Comparison of ENCODE assay signal across 8 cellular contexts in genomic region chr1:206243335-206243734, GRCh38. TPM values are rescaled to one million over a fixed set of nuclear protein-coding genes. Genes with fewer than 3 reads are reported as not detected.
A peak's percentile ranks its signal among the peaks of the same experiment; 100 is the strongest.
DNase-seq lines count a peak whose midpoint lies in the region; ATAC-seq and TF ChIP-seq lines count a peak whose summit lies in the region.
"Not testable (repeated sequence)": the region's sequence is repeated elsewhere in the genome, so short reads cannot be mapped to it uniquely, and the experiment has no call there.

No MANE protein-coding gene starts in this region.

- TF ChIP-seq CTCF in Peyer's patch (IDR thresholded peaks at IDR 0.05); mucosa of descending colon (IDR thresholded peaks at IDR 0.05): not testable (repeated sequence)

- not testable (repeated sequence) for H3K9me3 ChIP-seq in Peyer's patch, mucosa of descending colon

- H3K4me3 ChIP-seq in Peyer's patch, mucosa of descending colon: not testable (repeated sequence)

- not testable (repeated sequence) for TF ChIP-seq POLR2A in Peyer's patch (IDR thresholded peaks at IDR 0.05)

- not testable (repeated sequence) for H3K27ac Mint-ChIP-seq in activated naive CD8-positive, alpha-beta T cell treated with anti-CD3 and anti-CD28 coated beads, Interleukin-2, amount 50 U/mL, for 24 hours

- not testable (repeated sequence) for H3K36me3 Mint-ChIP-seq in activated naive CD8-positive, alpha-beta T cell treated with anti-CD3 and anti-CD28 coated beads, Interleukin-2, amount 50 U/mL, for 24 hours (ENCODE audit: low read depth)

- H3K27me3 ChIP-seq in Peyer's patch, result not testable (repeated sequence)

- H3K4me1 ChIP-seq in Peyer's patch; mucosa of descending colon (ENCODE audit: low read depth): not testable (repeated sequence)

- intact Hi-C loops in mucosa of descending colon (cut with DNase I, micrococcal nuclease), result not testable (repeated sequence)

- H3K27me3 Mint-ChIP-seq in activated naive CD8-positive, alpha-beta T cell treated with anti-CD3 and anti-CD28 coated beads, Interleukin-2, amount 50 U/mL, for 24 hours, result not testable (repeated sequence)

- DNase-seq in AML-193 (lab: John Stamatoyannopoulos, UW) (peak; percentile 17 to 27), Peyer's patch (peak in 2 of 3 donors; percentile 40 to 55)
- DNase-seq in activated naive CD8-positive, alpha-beta T cell treated with anti-CD3 and anti-CD28 coated beads, Interleukin-2, amount 50 U/mL, for 24 hours; mucosa of descending colon: not testable (repeated sequence)

- ATAC-seq in GM18868 (IDR thresholded peaks at IDR 0.05; ENCODE audit: unreplicated experiment), result peak; percentile 98
- ATAC-seq in GM21526 (IDR thresholded peaks at IDR 0.05; ENCODE audit: low FRiP score, unreplicated experiment), result peak; percentile 98
- ATAC-seq in HG02973 (IDR thresholded peaks at IDR 0.05; ENCODE audit: unreplicated experiment), result peak; percentile 93
- ATAC-seq in HG03521 (IDR thresholded peaks at IDR 0.05; ENCODE audit: unreplicated experiment), result peak; percentile 96
- ATAC-seq in activated naive CD8-positive, alpha-beta T cell treated with anti-CD3 and anti-CD28 coated beads, Interleukin-2, amount 50 U/mL, for 24 hours, result peak; percentile 93
- ATAC-seq in mucosa of descending colon, result peak; percentile 86

- not testable (repeated sequence) for H3K4me3 Mint-ChIP-seq in activated naive CD8-positive, alpha-beta T cell treated with anti-CD3 and anti-CD28 coated beads, Interleukin-2, amount 50 U/mL, for 24 hours

- H3K9me3 Mint-ChIP-seq in activated naive CD8-positive, alpha-beta T cell treated with anti-CD3 and anti-CD28 coated beads, Interleukin-2, amount 50 U/mL, for 24 hours, result not testable (repeated sequence)

- H3K4me1 Mint-ChIP-seq in activated naive CD8-positive, alpha-beta T cell treated with anti-CD3 and anti-CD28 coated beads, Interleukin-2, amount 50 U/mL, for 24 hours, result not testable (repeated sequence)

- H3K36me3 ChIP-seq in Peyer's patch; mucosa of descending colon (ENCODE audit: low read depth): not testable (repeated sequence)

- peak overlapping the region in 1 of 4 donors; percentile 52 for H3K27ac ChIP-seq in Peyer's patch

RNA-seq across cellular contexts. Expression of gene SRGAP2, which starts 40.0 kb away (rescaled TPM):
- 10 to 100 TPM; 14.2 to 80.0 (median 25.4) TPM for total RNA-seq in Peyer's patch
- 10 to 100 TPM; 14.7 to 39.8 (median 16.8) TPM for total RNA-seq in mucosa of descending colon

RNA-seq across cellular contexts. Expression of gene FAM72A, which starts 40.7 kb away (rescaled TPM):
- total RNA-seq in Peyer's patch (under 1 TPM in 1 of 4 donors, not detected in 3; 0.80 TPM), mucosa of descending colon (1 to 10 TPM in 2 of 3 donors, under 1 TPM in 1; 0.84 to 3.1 (median 2.5) TPM)
